Comparison of ENCODE assay signal across 27 cellular contexts in the genomic region with DNA sequence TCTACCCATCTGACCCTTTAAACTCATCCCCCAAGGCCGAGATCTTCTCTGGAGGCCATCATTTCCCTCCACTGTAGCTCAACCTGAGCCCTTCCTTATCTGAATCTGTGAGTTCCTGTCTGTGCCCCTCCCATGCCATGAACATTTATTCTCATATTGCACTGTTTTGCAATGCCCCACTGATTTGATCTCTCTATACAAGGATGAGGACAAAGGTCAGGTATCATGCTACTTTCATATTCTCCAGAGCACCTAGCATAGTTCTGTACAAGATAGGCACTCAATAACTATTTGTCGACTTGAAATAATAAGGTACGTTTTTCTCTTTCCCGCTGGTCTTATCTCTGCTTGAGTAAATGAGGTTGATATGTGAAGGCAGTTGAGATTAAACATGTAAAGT.
DNase-seq lines count a peak whose midpoint lies in the region; ATAC-seq, FAIRE-seq and TF ChIP-seq lines count a peak whose summit lies in the region.
"Had no signal": no experiment of that assay in that cellular context is flagged by ENCODE, and none has a peak within 500 bp of the region (broad histone marks: within the 10 kb centered on the region; RNA-seq: fewer than 3 reads in every experiment).

No MANE protein-coding gene starts in this region.

- 15 to 48% (median 34%) methylated on average over 4 of the region's 4 CpGs for WGBS in small intestine, 3 donors

- no peaks in the 10 kb centered on the region for H3K9me3 ChIP-seq in small intestine (ENCODE audit: control insufficient read depth, low read depth)
- H3K9me3 ChIP-seq: tibial nerve had no signal

- TF ChIP-seq CTCF in chondrocyte (IDR thresholded peaks at IDR 0.05): no peak

- no peak overlapping the region for H3K4me3 Mint-ChIP-seq in chondrocyte (ENCODE audit: unreplicated experiment)
- H3K4me3 Mint-ChIP-seq: activated CD4-positive, alpha-beta memory T cell treated with anti-CD3 and anti-CD28 coated beads for 36 hours; activated naive CD8-positive, alpha-beta T cell; CD4-positive, alpha-beta T cell; nephron progenitor cell; stimulated activated naive CD8-positive, alpha-beta T cell treated with anti-CD3 and anti-CD28 coated beads, Interleukin-15, amount 100 ng/mL, for 72 hours; T-cell had no signal

- H3K4me3 ChIP-seq in small intestine (ENCODE audit: low read depth in 1 of 2, low read length in 2 of 2): no peak overlapping the region
- H3K4me3 ChIP-seq: tibial nerve had no signal

- peak; percentile 26 for DNase-seq in HuH-7 (ENCODE audit: low spot score)
- DNase-seq in SW480 (ENCODE audit: low spot score): peak; percentile 63
- peak in 1 of 2 donors; percentile 61 for DNase-seq in left colon
- peak; percentile 97 for DNase-seq in small intestine
- no peak for DNase-seq in NCI-H2107 treated with DMSO at 0.1 percent for 48 hours (lab: John Stamatoyannopoulos, UW; ENCODE audit: unreplicated experiment)
- no peak for DNase-seq in chondrocyte (ENCODE audit: low spot score)
- DNase-seq: activated CD4-positive, alpha-beta memory T cell treated with anti-CD3 and anti-CD28 coated beads for 36 hours; activated CD8-positive, alpha-beta memory T cell treated with anti-CD3 and anti-CD28 coated beads, Interleukin-2, amount 50 U/mL, for 48 hours; CD4-positive, alpha-beta T cell; DMS 273 treated with DMSO at 0.1 percent for 48 hours; midbrain; NCI-H1694 treated with DMSO at 0.1 percent for 48 hours; nephron progenitor cell; right cardiac atrium; SIG-M5; stimulated activated CD4-positive, alpha-beta T cell treated with anti-CD3 and anti-CD28 coated beads, Interleukin-12 subunit alpha, Interleukin-12 subunit beta, amount 100 ng/mL, for 4 hours; stimulated activated CD4-positive, alpha-beta T cell treated with anti-CD3 and anti-CD28 coated beads, Interleukin-4, amount 100 ng/mL, for 4 hours; stimulated activated naive CD8-positive, alpha-beta T cell treated with anti-CD3 and anti-CD28 coated beads, Interleukin-15, amount 100 ng/mL, for 72 hours; T-cell had no signal

- peak overlapping the region in 1 of 2 donors; percentile 52 for H3K27ac ChIP-seq in small intestine (ENCODE audit: low read depth in 1 of 2, low read length in 1 of 2)
- H3K27ac ChIP-seq: KMS-11, parathyroid adenoma, tibial nerve had no signal

- peaks cover 0 to 7% of the 10 kb centered on the region in 2 donors for H3K4me1 ChIP-seq in small intestine (ENCODE audit: control insufficient read depth in 2 of 2, insufficient read depth in 1 of 2, low read depth in 1 of 2, low read length in 1 of 2)
- H3K4me1 ChIP-seq: parathyroid adenoma, tibial nerve had no signal

- H3K27me3 ChIP-seq in small intestine (ENCODE audit: control insufficient read depth in 2 of 2, insufficient read depth in 2 of 2, low read length in 2 of 2): no peaks in the 10 kb centered on the region
- H3K27me3 ChIP-seq: tibial nerve had no signal

- H3K27me3 Mint-ChIP-seq in chondrocyte (ENCODE audit: low read depth): peaks cover 5% of the 10 kb centered on the region
- H3K27me3 Mint-ChIP-seq: activated naive CD8-positive, alpha-beta T cell; CD4-positive, alpha-beta T cell; stimulated activated naive CD8-positive, alpha-beta T cell treated with anti-CD3 and anti-CD28 coated beads, Interleukin-15, amount 100 ng/mL, for 72 hours had no signal

- intact Hi-C loops in left colon (cut with DNase I, micrococcal nuclease): no loop called here

- H3K27ac Mint-ChIP-seq in chondrocyte (ENCODE audit: unreplicated experiment): no peak overlapping the region
- H3K27ac Mint-ChIP-seq: activated CD4-positive, alpha-beta memory T cell treated with anti-CD3 and anti-CD28 coated beads for 36 hours; activated naive CD8-positive, alpha-beta T cell; activated T-helper 2 cell treated with anti-CD3 and anti-CD28 coated beads, Interferon-gamma antibody, Interleukin-2, Interleukin-4, amounts not matched to agents 10 μg/mL and 5 μg/mL and 100 μg/mL, durations not matched to agents 14 hours and 24 hours and 36 hours; CD4-positive, alpha-beta T cell; nephron progenitor cell; stimulated activated naive CD8-positive, alpha-beta T cell treated with anti-CD3 and anti-CD28 coated beads, Interleukin-15, amount 100 ng/mL, for 72 hours; T-cell had no signal

- H3K9me3 Mint-ChIP-seq in chondrocyte (ENCODE audit: low read depth): peaks cover 5% of the 10 kb centered on the region
- H3K9me3 Mint-ChIP-seq: activated CD4-positive, alpha-beta memory T cell treated with anti-CD3 and anti-CD28 coated beads for 36 hours; activated T-helper 2 cell treated with anti-CD3 and anti-CD28 coated beads, Interferon-gamma antibody, Interleukin-2, Interleukin-4, amounts not matched to agents 10 μg/mL and 5 μg/mL and 100 μg/mL, durations not matched to agents 14 hours and 24 hours and 36 hours; CD4-positive, alpha-beta T cell; nephron progenitor cell; stimulated activated naive CD8-positive, alpha-beta T cell treated with anti-CD3 and anti-CD28 coated beads, Interleukin-15, amount 100 ng/mL, for 72 hours had no signal

- peaks cover 8% of the 10 kb centered on the region for H3K4me1 Mint-ChIP-seq in chondrocyte (ENCODE audit: low read depth)
- H3K4me1 Mint-ChIP-seq: nephron progenitor cell; stimulated activated naive CD8-positive, alpha-beta T cell treated with anti-CD3 and anti-CD28 coated beads, Interleukin-15, amount 100 ng/mL, for 72 hours had no signal

- H3K36me3 ChIP-seq in small intestine (ENCODE audit: control insufficient read depth in 2 of 2, insufficient read depth in 2 of 2, low read length in 2 of 2): no peaks in the 10 kb centered on the region
- H3K36me3 ChIP-seq: tibial nerve had no signal

- peak; percentile 94 for ATAC-seq in left colon
- ATAC-seq in GM18873 (IDR thresholded peaks at IDR 0.05; ENCODE audit: low FRiP score, unreplicated experiment): no peak
- ATAC-seq in HG03521 (IDR thresholded peaks at IDR 0.05; ENCODE audit: unreplicated experiment): no peak
- ATAC-seq: right cardiac atrium; stimulated activated naive CD8-positive, alpha-beta T cell treated with anti-CD3 and anti-CD28 coated beads, Interleukin-15, amount 100 ng/mL, for 72 hours; T-cell had no signal

- no peaks in the 10 kb centered on the region for H3K36me3 Mint-ChIP-seq in chondrocyte (ENCODE audit: low read depth)
- H3K36me3 Mint-ChIP-seq: activated CD4-positive, alpha-beta memory T cell treated with anti-CD3 and anti-CD28 coated beads for 36 hours; activated naive CD8-positive, alpha-beta T cell; T-cell had no signal

- peak; percentile 53 for FAIRE-seq in small intestine (lab: Jason Lieb, UNC)
- FAIRE-seq: astrocyte had no signal

Comparison
In these comparisons a context has a peak if more than half of its experiments do, and no peak if none do; other contexts are left out.
1. DNase-seq: peak in HuH-7 (single experiment), SW480 (single experiment) and small intestine (single experiment); none in NCI-H2107 treated with DMSO at 0.1 percent for 48 hours (single experiment) and chondrocyte (single experiment).